Comparison of ENCODE assay signal across 20 cellular contexts in the genomic region with DNA sequence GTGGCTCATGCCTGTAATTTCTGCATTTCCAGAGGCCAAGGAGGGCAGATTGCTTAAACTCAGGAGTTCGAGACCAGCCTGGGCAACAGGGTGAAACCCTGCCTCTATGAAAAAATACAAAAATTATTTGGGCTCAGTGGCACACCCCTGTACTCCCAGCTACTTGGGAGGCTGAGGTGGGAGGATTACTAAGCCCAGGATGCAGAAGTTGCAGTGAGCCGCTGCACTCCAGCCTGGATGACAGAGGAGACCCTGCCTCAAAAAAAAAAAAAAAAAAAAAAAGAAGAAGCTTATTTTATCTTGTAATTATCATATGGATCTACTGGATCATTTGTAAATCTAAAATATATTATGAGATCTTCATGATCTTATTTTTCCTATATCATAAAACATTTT.
DNase-seq lines count a peak whose midpoint lies in the region; ATAC-seq, FAIRE-seq and TF ChIP-seq lines count a peak whose summit lies in the region.
"Had no signal": no experiment of that assay in that cellular context is flagged by ENCODE, and none has a peak within 500 bp of the region (broad histone marks: within the 10 kb centered on the region; RNA-seq: fewer than 3 reads in every experiment).

No MANE protein-coding gene starts in this region.

- DNase-seq in activated T-cell treated with anti-CD3 and anti-CD28 coated beads, Interleukin-2, amount 50 U/mL, for 72 hours: no peak
- no peak for DNase-seq in activated T-cell treated with anti-CD3 and anti-CD28 coated beads, Interleukin-2, amount 50 U/mL, for 1 hour
- DNase-seq in GM12878 (ENCODE audit: low read depth, low spot score) (no peak), osteocyte (ENCODE audit: extremely low spot score, unreplicated experiment) (no peak), GM19239 (ENCODE audit: insufficient read length, low spot score) (no peak), endothelial cell (ENCODE audit: low spot score) (no peak)
- DNase-seq: activated CD4-positive, CD25-positive, alpha-beta regulatory T cell treated with anti-CD3 and anti-CD28 coated beads, Interleukin-2, amount 50 U/mL, for 72 hours; activated naive CD4-positive, alpha-beta T cell; CD8-positive, alpha-beta memory T cell; DND-41; endodermal cell; heart left ventricle; left ventricle myocardium superior; NCI-H1417 treated with DMSO at 0.1 percent for 48 hours; NCI-H2171 treated with DMSO at 0.1 percent for 48 hours; NCI-H69; T-helper 9 cell; testis had no signal

- ATAC-seq in activated T-cell treated with anti-CD3 and anti-CD28 coated beads, Interleukin-2, amount 50 U/mL, for 72 hours (replicated peaks in 1 of 2): no peak
- no peak for ATAC-seq in GM12878
- no peak for ATAC-seq in HG03025 (IDR thresholded peaks at IDR 0.05; ENCODE audit: low FRiP score, unreplicated experiment)
- ATAC-seq: left ventricle myocardium superior had no signal

- TF ChIP-seq EP300 in GM12878 (IDR thresholded peaks at IDR 0.05; ENCODE audit: borderline replicate concordance in 1 of 2, control insufficient read depth in 1 of 2, low read depth in 2 of 2, low read length in 2 of 2): no peak

- no peaks in the 10 kb centered on the region for H3K79me2 ChIP-seq in Loucy (ENCODE audit: insufficient read depth, low read length)
- H3K79me2 ChIP-seq in GM12878 (ENCODE audit: control insufficient read depth, insufficient read depth, low read length): no peaks in the 10 kb centered on the region

- SMC1A ChIA-PET in GM12878 (lab: Charles Lee; ENCODE audit: uncharacterized antibody, unreplicated experiment): interaction anchor here (0.7 to 8.5 kb wide), 11 partner anchors 9 to 97 kb away, joined by 3 to 97 read pairs (median 6); a partner anchor contains a TSS

- 0 out of 2 replicates have a peak overlapping the region, but pooled peaks have one; percentile 69 for H3K27ac ChIP-seq in GM12878 (ENCODE audit: control insufficient read depth, insufficient read depth)
- H3K27ac ChIP-seq: testis had no signal

- H3K4me3 ChIP-seq in Loucy (ENCODE audit: low read length, poor library complexity, severe bottlenecking) (peak overlapping the region; percentile 69), GM12878 (no peak overlapping the region)
- H3K4me3 ChIP-seq: heart left ventricle, testis had no signal

- no peak for TF ChIP-seq POLR2A in GM12878 (IDR thresholded peaks at IDR 0.05; ENCODE audit: low read depth, low read length)

- H3K36me3 ChIP-seq in Loucy (ENCODE audit: insufficient read depth, low read length) (no peaks in the 10 kb centered on the region), GM12878 (ENCODE audit: control insufficient read depth in 2 of 2, insufficient read depth in 2 of 2, low read length in 1 of 2) (no peaks in the 10 kb centered on the region)
- H3K36me3 ChIP-seq: heart left ventricle had no signal

- POLR2A ChIA-PET in GM12878 (lab: Charles Lee): interaction anchor here (1.4 to 5.6 kb wide), 9 partner anchors 10 to 94 kb away, joined by 3 to 49 read pairs (median 9); a partner anchor contains a TSS

- TF ChIP-seq RAD21 in GM12878 (IDR thresholded peaks at IDR 0.05; ENCODE audit: insufficient read depth, low read depth, low read length): no peak

- peaks cover 45% of the 10 kb centered on the region for H3K27me3 Mint-ChIP-seq in activated T-cell treated with anti-CD3 and anti-CD28 coated beads, Interleukin-2, amount 50 U/mL, for 72 hours (ENCODE audit: low read depth)
- H3K27me3 Mint-ChIP-seq in osteocyte (ENCODE audit: unreplicated experiment) (no peaks in the 10 kb centered on the region), endothelial cell (ENCODE audit: unreplicated experiment) (peaks cover 2% of the 10 kb centered on the region)

- whole genome bisulfite sequencing in GM12878 (ENCODE audit: insufficient coverage, insufficient replicate concordance, low lambda C conversion rate, missing lambda C conversion rate): 94% methylated on average over 2 of the region's 2 CpGs

- no TSS peak for BruUV-seq in GM12878 (replicated peaks; lab: Mats Ljungman, UMichigan)

- intact Hi-C loops in GM12878 (cut with micrococcal nuclease; ENCODE audit: unreplicated experiment): loop anchor here (2.0 kb wide), 1 partner anchor 319 kb away; no protein-coding TSS in a partner anchor

- RAD21 ChIA-PET in GM12878 (lab: Charles Lee; ENCODE audit: unreplicated experiment): interaction anchor here (0.6 to 6.7 kb wide), 11 partner anchors 8 to 97 kb away, joined by 3 to 52 read pairs (median 13); a partner anchor contains a TSS

- H4K20me1 ChIP-seq in Loucy (ENCODE audit: insufficient read depth, low read length, poor library complexity, severe bottlenecking) (no peaks in the 10 kb centered on the region), GM12878 (ENCODE audit: control insufficient read depth, insufficient read depth) (no peaks in the 10 kb centered on the region)

- no peaks in the 10 kb centered on the region for H3K9me3 Mint-ChIP-seq in activated T-cell treated with anti-CD3 and anti-CD28 coated beads, Interleukin-2, amount 50 U/mL, for 72 hours
- H3K9me3 Mint-ChIP-seq in osteocyte (ENCODE audit: unreplicated experiment) (no peaks in the 10 kb centered on the region), endothelial cell (ENCODE audit: unreplicated experiment) (no peaks in the 10 kb centered on the region)
- H3K9me3 Mint-ChIP-seq: CD8-positive, alpha-beta memory T cell; endodermal cell had no signal

- peak overlapping the region; percentile 77 to 93 for H3K4me3 Mint-ChIP-seq in activated T-cell treated with anti-CD3 and anti-CD28 coated beads, Interleukin-2, amount 50 U/mL, for 72 hours
- H3K4me3 Mint-ChIP-seq in osteocyte (ENCODE audit: unreplicated experiment) (no peak overlapping the region), endothelial cell (ENCODE audit: unreplicated experiment) (no peak overlapping the region)
- H3K4me3 Mint-ChIP-seq: endodermal cell had no signal

- peaks cover 65% of the 10 kb centered on the region for H3K4me1 Mint-ChIP-seq in activated T-cell treated with anti-CD3 and anti-CD28 coated beads, Interleukin-2, amount 50 U/mL, for 72 hours (ENCODE audit: low read depth)
- peaks cover 55% of the 10 kb centered on the region for H3K4me1 Mint-ChIP-seq in osteocyte (ENCODE audit: unreplicated experiment)
- H3K4me1 Mint-ChIP-seq in endothelial cell (ENCODE audit: unreplicated experiment): peaks cover 8% of the 10 kb centered on the region

- H3K27ac Mint-ChIP-seq in activated T-cell treated with anti-CD3 and anti-CD28 coated beads, Interleukin-2, amount 50 U/mL, for 72 hours: no peak overlapping the region
- H3K27ac Mint-ChIP-seq in osteocyte (ENCODE audit: unreplicated experiment) (peak overlapping the region; percentile 91), endothelial cell (ENCODE audit: unreplicated experiment) (no peak overlapping the region)
- H3K27ac Mint-ChIP-seq: endodermal cell had no signal

- peaks cover 63% of the 10 kb centered on the region for H3K4me1 ChIP-seq in Loucy (ENCODE audit: insufficient read depth, low read length, poor library complexity, severe bottlenecking)
- peaks cover 77% of the 10 kb centered on the region for H3K4me1 ChIP-seq in GM12878 (ENCODE audit: control insufficient read depth, insufficient read depth, low read length)

- CTCF ChIA-PET in GM12878 (lab: Yijun Ruan, JAX): interaction anchor here (1.4 to 2.6 kb wide), 5 partner anchors 9 to 96 kb away, joined by 4 to 10 read pairs (median 5); a partner anchor contains a TSS

- H3F3A ChIP-seq in Loucy (ENCODE audit: low read depth): no peaks in the 10 kb centered on the region

- in situ Hi-C loops in GM12878 (cut with MboI): no loop called here

- peak overlapping the region; percentile 79 for H3K9ac ChIP-seq in Loucy (ENCODE audit: low read depth, low read length, poor library complexity, severe bottlenecking)
- H3K9ac ChIP-seq in GM12878 (ENCODE audit: control insufficient read depth, insufficient read depth, low read length): no peak overlapping the region

- no peak overlapping the region for H2AFZ ChIP-seq in Loucy (ENCODE audit: low read length)
- H2AFZ ChIP-seq in GM12878 (ENCODE audit: control insufficient read depth, low read depth, low read length): no peak overlapping the region

- H3K27me3 ChIP-seq in Loucy (ENCODE audit: insufficient read depth, low read length, poor library complexity, severe bottlenecking) (no peaks in the 10 kb centered on the region), GM12878 (replicated peaks in 1 of 2; ENCODE audit: control insufficient read depth in 2 of 2, insufficient read depth in 2 of 2, low read length in 1 of 2) (no peaks in the 10 kb centered on the region)
- H3K27me3 ChIP-seq: heart left ventricle, testis had no signal

- FAIRE-seq in GM12878 (lab: Jason Lieb, UNC) (no peak), GM19239 (lab: Jason Lieb, UNC) (no peak)

- no peaks in the 10 kb centered on the region for H3K9me3 ChIP-seq in Loucy (ENCODE audit: insufficient read depth, low read depth, low read length)
- no peaks in the 10 kb centered on the region for H3K9me3 ChIP-seq in GM12878 (replicated peaks; ENCODE audit: control insufficient read depth, insufficient read depth, low read length)
- H3K9me3 ChIP-seq: heart left ventricle, testis had no signal

- no peak for TF ChIP-seq CTCF in Loucy (conservative IDR thresholded peaks at IDR 0.05; ENCODE audit: low read length)
- no peak for TF ChIP-seq CTCF in GM12878 (IDR thresholded peaks at IDR 0.05 in 2 of 3, conservative IDR thresholded peaks at IDR 0.05 in 1 of 3; ENCODE audit: control insufficient read depth in 2 of 3, extremely low read depth in 1 of 3, insufficient read depth in 1 of 3, low read depth in 3 of 3, low read length in 3 of 3)
- no peak for TF ChIP-seq CTCF in osteocyte (IDR thresholded peaks at IDR 0.05)
- no peak for TF ChIP-seq CTCF in endothelial cell (IDR thresholded peaks at IDR 0.05; ENCODE audit: unreplicated experiment)

- H3K4me2 ChIP-seq in Loucy (ENCODE audit: low read depth, low read length, poor library complexity, severe bottlenecking) (peak overlapping the region; percentile 91), GM12878 (ENCODE audit: control insufficient read depth, insufficient read depth) (no peak overlapping the region)

- H3K9me2 ChIP-seq in Loucy (replicated peaks; ENCODE audit: low read depth, low read length): no peaks in the 10 kb centered on the region

- no peaks in the 10 kb centered on the region for H3K36me3 Mint-ChIP-seq in activated T-cell treated with anti-CD3 and anti-CD28 coated beads, Interleukin-2, amount 50 U/mL, for 72 hours (ENCODE audit: insufficient read depth in 2 of 2)
- H3K36me3 Mint-ChIP-seq in osteocyte (ENCODE audit: unreplicated experiment) (no peaks in the 10 kb centered on the region), endothelial cell (ENCODE audit: low read depth, unreplicated experiment) (no peaks in the 10 kb centered on the region)
- H3K36me3 Mint-ChIP-seq: CD8-positive, alpha-beta memory T cell had no signal

TF ChIP-seq in GM12878, 131 proteins besides CTCF, POLR2A, EP300 and RAD21 (continues in another document):
- TF ChIP-seq TCF12 (IDR thresholded peaks at IDR 0.05; ENCODE audit: low read depth, low read length): no peak
- TF ChIP-seq RCOR1 (conservative IDR thresholded peaks at IDR 0.05; ENCODE audit: low read depth, low read length): no peak
- no peak for TF ChIP-seq EED (IDR thresholded peaks at IDR 0.05; ENCODE audit: low read depth)
- TF ChIP-seq EGR1 (IDR thresholded peaks at IDR 0.05; ENCODE audit: borderline replicate concordance in 1 of 2, low read depth in 2 of 2, low read length in 2 of 2): no peak
- no peak for TF ChIP-seq BACH1 (IDR thresholded peaks at IDR 0.05; ENCODE audit: borderline replicate concordance)

Comparison
In these comparisons a context has a peak if more than half of its experiments do, and no peak if none do; other contexts are left out.
1. H3K4me3 Mint-ChIP-seq: peak in activated T-cell treated with anti-CD3 and anti-CD28 coated beads, Interleukin-2, amount 50 U/mL, for 72 hours (2 of 2); none in osteocyte (single experiment) and endothelial cell (single experiment).